8 cellular contexts compared by ENCODE assay signal in genomic region chr9:71918419-71918818, GRCh38.
"Had no signal": no experiment of that assay in that cellular context is flagged by ENCODE, and none has a peak within 500 bp of the region (broad histone marks: within the 10 kb centered on the region; RNA-seq: fewer than 3 reads in every experiment).

No MANE protein-coding gene starts in this region.

- H3K36me3 ChIP-seq: HAP-1 had no signal

- H3K27ac ChIP-seq: GM23248, HL-60 had no signal

- H3K4me3 ChIP-seq: GM23248, HAP-1, K562 had no signal

- FAIRE-seq: HepG2, K562 had no signal

- ATAC-seq: HCT116, HepG2, K562 had no signal

- H3K9me3 ChIP-seq: HAP-1 had no signal

- DNase-seq: GM23248, GOT3, KG1 had no signal
